ENCODE assay signal across 1 cellular context in the genomic region with DNA sequence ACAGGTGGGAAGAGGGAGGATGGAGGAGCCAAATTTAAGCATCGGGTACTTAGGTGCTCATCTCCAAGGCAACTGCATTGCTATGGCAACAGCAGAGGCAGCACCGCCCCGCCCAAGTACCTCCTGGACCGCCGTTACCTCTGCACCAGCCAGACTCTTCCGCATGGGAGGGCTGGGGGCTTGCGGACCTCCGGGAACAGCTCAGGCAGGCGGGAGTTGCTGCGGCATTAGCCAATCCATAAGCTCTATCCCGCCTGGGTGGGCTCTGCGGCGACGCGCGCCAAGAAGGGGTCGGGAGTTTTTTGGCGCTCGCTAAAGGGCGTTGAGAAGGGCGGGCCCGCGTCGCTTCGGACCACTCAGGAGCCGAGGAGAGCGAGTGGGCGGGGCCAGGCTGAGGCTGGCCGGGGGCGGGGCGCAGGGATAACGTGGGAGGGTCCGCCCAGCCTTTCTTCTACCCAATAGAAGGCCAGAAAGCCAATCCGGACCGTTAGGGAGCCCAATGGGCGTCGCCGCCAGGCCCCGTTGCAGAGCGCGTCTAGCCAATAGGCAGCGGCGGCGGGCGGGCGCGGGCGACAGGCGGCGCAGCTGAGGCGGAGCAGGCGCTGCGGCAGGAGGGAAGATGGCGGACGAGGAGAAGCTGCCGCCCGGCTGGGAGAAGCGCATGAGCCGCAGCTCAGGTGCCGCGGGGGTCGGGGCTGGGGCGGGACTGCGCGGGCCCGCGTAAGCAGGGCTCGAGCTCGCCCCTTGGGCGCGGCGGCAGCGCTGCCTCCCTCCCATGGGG.
TF ChIP-seq lines count a peak whose summit lies in the region.

TSS of gene PIN1 (plus strand) at position 593 of the 781 bp plus-strand sequence. CDS start at position 620, 27 bp downstream.

TF ChIP-seq in K562, 482 proteins besides CTCF, POLR2A, EP300 and RAD21 (continued from another document and continues in another):
- TF ChIP-seq, protein P1, sequence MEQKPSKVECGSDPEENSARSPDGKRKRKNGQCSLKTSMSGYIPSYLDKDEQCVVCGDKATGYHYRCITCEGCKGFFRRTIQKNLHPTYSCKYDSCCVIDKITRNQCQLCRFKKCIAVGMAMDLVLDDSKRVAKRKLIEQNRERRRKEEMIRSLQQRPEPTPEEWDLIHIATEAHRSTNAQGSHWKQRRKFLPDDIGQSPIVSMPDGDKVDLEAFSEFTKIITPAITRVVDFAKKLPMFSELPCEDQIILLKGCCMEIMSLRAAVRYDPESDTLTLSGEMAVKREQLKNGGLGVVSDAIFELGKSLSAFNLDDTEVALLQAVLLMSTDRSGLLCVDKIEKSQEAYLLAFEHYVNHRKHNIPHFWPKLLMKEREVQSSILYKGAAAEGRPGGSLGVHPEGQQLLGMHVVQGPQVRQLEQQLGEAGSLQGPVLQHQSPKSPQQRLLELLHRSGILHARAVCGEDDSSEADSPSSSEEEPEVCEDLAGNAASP (IDR thresholded peaks at IDR 0.05), result no peak
- TF ChIP-seq ATF7 (IDR thresholded peaks at IDR 0.05), result peak; percentile 66
- no peak for TF ChIP-seq SRF (CRISPR knock-in tag; IDR thresholded peaks at IDR 0.05)
- TF ChIP-seq TAF1 (IDR thresholded peaks at IDR 0.05; ENCODE audit: control insufficient read depth, extremely low read depth, insufficient read depth, low read length, severe bottlenecking), result peak; percentile 72
- no peak for TF ChIP-seq ZNF253 (CRISPR knock-in tag; conservative IDR thresholded peaks at IDR 0.05)
- TF ChIP-seq NCOR1 (IDR thresholded peaks at IDR 0.05), result no peak
- no peak for TF ChIP-seq ZHX1 (conservative IDR thresholded peaks at IDR 0.05; ENCODE audit: low read length)
- TF ChIP-seq, protein P2, sequence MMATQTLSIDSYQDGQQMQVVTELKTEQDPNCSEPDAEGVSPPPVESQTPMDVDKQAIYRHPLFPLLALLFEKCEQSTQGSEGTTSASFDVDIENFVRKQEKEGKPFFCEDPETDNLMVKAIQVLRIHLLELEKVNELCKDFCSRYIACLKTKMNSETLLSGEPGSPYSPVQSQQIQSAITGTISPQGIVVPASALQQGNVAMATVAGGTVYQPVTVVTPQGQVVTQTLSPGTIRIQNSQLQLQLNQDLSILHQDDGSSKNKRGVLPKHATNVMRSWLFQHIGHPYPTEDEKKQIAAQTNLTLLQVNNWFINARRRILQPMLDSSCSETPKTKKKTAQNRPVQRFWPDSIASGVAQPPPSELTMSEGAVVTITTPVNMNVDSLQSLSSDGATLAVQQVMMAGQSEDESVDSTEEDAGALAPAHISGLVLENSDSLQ (IDR thresholded peaks at IDR 0.05), result peak; percentile 95
- peak; percentile 91 for TF ChIP-seq KLF1 (tag; IDR thresholded peaks at IDR 0.05)
- no peak for TF ChIP-seq ZBTB49 (CRISPR knock-in tag; IDR thresholded peaks at IDR 0.05; ENCODE audit: borderline replicate concordance)
- no peak for TF ChIP-seq HMG20B (CRISPR knock-in tag; IDR thresholded peaks at IDR 0.05)
- no peak for TF ChIP-seq ETV5 (CRISPR knock-in tag; IDR thresholded peaks at IDR 0.05; ENCODE audit: low read depth)
- TF ChIP-seq, protein P3, sequence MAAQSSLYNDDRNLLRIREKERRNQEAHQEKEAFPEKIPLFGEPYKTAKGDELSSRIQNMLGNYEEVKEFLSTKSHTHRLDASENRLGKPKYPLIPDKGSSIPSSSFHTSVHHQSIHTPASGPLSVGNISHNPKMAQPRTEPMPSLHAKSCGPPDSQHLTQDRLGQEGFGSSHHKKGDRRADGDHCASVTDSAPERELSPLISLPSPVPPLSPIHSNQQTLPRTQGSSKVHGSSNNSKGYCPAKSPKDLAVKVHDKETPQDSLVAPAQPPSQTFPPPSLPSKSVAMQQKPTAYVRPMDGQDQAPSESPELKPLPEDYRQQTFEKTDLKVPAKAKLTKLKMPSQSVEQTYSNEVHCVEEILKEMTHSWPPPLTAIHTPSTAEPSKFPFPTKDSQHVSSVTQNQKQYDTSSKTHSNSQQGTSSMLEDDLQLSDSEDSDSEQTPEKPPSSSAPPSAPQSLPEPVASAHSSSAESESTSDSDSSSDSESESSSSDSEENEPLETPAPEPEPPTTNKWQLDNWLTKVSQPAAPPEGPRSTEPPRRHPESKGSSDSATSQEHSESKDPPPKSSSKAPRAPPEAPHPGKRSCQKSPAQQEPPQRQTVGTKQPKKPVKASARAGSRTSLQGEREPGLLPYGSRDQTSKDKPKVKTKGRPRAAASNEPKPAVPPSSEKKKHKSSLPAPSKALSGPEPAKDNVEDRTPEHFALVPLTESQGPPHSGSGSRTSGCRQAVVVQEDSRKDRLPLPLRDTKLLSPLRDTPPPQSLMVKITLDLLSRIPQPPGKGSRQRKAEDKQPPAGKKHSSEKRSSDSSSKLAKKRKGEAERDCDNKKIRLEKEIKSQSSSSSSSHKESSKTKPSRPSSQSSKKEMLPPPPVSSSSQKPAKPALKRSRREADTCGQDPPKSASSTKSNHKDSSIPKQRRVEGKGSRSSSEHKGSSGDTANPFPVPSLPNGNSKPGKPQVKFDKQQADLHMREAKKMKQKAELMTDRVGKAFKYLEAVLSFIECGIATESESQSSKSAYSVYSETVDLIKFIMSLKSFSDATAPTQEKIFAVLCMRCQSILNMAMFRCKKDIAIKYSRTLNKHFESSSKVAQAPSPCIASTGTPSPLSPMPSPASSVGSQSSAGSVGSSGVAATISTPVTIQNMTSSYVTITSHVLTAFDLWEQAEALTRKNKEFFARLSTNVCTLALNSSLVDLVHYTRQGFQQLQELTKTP (IDR thresholded peaks at IDR 0.05; ENCODE audit: low read depth in 1 of 2, partially characterized antibody in 2 of 2), result peak in 1 of 2 experiments; percentile 98
- TF ChIP-seq YBX1 (IDR thresholded peaks at IDR 0.05), result no peak
- TF ChIP-seq SIN3A (IDR thresholded peaks at IDR 0.05; ENCODE audit: borderline replicate concordance in 2 of 2, control insufficient read depth in 1 of 2, low read depth in 2 of 2, low read length in 2 of 2), result peak in 1 of 2 experiments; percentile 55; a peak in 2 of 4 replicates
- TF ChIP-seq CEBPB (tag; IDR thresholded peaks at IDR 0.05), result no peak
- no peak for TF ChIP-seq ZBTB1 (CRISPR knock-in tag; IDR thresholded peaks at IDR 0.05; ENCODE audit: borderline replicate concordance, low read depth)
- no peak for TF ChIP-seq ZNF589 (CRISPR knock-in tag; IDR thresholded peaks at IDR 0.05; ENCODE audit: low read depth)
- TF ChIP-seq WHSC1 (IDR thresholded peaks at IDR 0.05; ENCODE audit: low read length), result no peak
- TF ChIP-seq NEUROD1 (IDR thresholded peaks at IDR 0.05; ENCODE audit: borderline replicate concordance, low read depth, low read length, partially characterized antibody), result peak; percentile 96
- peak; percentile 93 for TF ChIP-seq TFAP4 (CRISPR knock-in tag; IDR thresholded peaks at IDR 0.05; ENCODE audit: borderline replicate concordance)
- peak; percentile 44 for TF ChIP-seq ZFX (CRISPR knock-in tag; IDR thresholded peaks at IDR 0.05)
- peak; percentile 59 for TF ChIP-seq PCBP1 (IDR thresholded peaks at IDR 0.05; ENCODE audit: low read depth, low read length, poor library complexity, severe bottlenecking)
- peak; percentile 33; the same call in 1 of the 2 replicates for TF ChIP-seq NR1H2 (CRISPR knock-in tag; IDR thresholded peaks at IDR 0.05)
- TF ChIP-seq, protein P4, sequence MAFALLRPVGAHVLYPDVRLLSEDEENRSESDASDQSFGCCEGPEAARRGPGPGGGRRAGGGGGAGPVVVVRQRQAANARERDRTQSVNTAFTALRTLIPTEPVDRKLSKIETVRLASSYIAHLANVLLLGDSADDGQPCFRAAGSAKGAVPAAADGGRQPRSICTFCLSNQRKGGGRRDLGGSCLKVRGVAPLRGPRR (CRISPR knock-in tag; IDR thresholded peaks at IDR 0.05), result no peak
- no peak for TF ChIP-seq PPARD (CRISPR knock-in tag; IDR thresholded peaks at IDR 0.05)
- TF ChIP-seq CHD2 (IDR thresholded peaks at IDR 0.05; ENCODE audit: low read depth, low read length), result peak; percentile 85
- TF ChIP-seq NONO (IDR thresholded peaks at IDR 0.05; ENCODE audit: low read depth in 2 of 2, low read length in 1 of 2), result peak; percentile 15 to 63; a peak in 2 of 4 replicates
- TF ChIP-seq ELF2 (CRISPR knock-in tag; IDR thresholded peaks at IDR 0.05), result peak; percentile 48; the same call in 1 of the 2 replicates
- no peak for TF ChIP-seq ZNF316 (IDR thresholded peaks at IDR 0.05)
- TF ChIP-seq GTF2A2 (tag; IDR thresholded peaks at IDR 0.05), result no peak
- TF ChIP-seq ZNF318 (IDR thresholded peaks at IDR 0.05; ENCODE audit: borderline replicate concordance in 1 of 2, low read depth in 1 of 2), result no peak
- TF ChIP-seq DIDO1 (tag; IDR thresholded peaks at IDR 0.05; ENCODE audit: low read depth), result no peak
